Comparison of ENCODE assay signal across 26 cellular contexts in the genomic region with DNA sequence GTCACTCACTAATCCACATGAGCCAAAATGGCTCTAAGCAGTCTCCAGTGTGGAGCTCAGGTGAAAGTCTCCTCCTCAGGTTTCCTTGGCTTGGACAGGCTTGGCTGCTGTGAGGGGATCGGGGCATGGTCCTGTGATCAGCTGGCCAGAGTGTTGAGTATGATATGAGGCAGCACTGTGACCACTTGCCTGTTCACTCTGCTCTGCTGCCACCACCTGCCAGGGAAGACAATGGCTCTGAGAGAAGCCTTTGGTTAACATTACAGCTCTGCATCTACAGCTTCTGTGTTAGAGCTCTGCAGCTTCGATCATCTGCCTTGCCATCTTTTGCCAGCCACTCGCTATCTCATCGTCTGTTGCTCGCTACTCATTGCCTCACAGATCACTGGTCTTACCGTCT. TPM values are rescaled to one million over a fixed set of nuclear protein-coding genes. Genes with fewer than 3 reads are reported as not detected.
"Had no signal": no experiment of that assay in that cellular context is flagged by ENCODE, and none has a peak within 500 bp of the region (broad histone marks: within the 10 kb centered on the region; RNA-seq: fewer than 3 reads in every experiment).

No MANE protein-coding gene starts in this region.

- H3K27me3 ChIP-seq: brain microvascular endothelial cell, dorsolateral prefrontal cortex had no signal

- DNase-seq: activated B cell treated with CpG ODN at 0.5 μM for 24 hours; activated CD4-positive, alpha-beta T cell treated with anti-CD3 and anti-CD28 coated beads for 48 hours; activated CD4-positive, alpha-beta T cell treated with anti-CD3 and anti-CD28 coated beads, Interleukin-2, amount 50 U/mL, for 1 hour; activated CD4-positive, alpha-beta T cell treated with anti-CD3 and anti-CD28 coated beads, Interleukin-2, amount 50 U/mL, for 48 hours; activated CD8-positive, alpha-beta memory T cell treated with anti-CD3 and anti-CD28 coated beads for 24 hours; activated CD8-positive, alpha-beta T cell treated with anti-CD3 and anti-CD28 coated beads for 36 hours; activated effector memory CD4-positive, alpha-beta T cell treated with Interleukin-2 at 50 U/mL for 16 hours; activated gamma-delta T cell treated with Interleukin-2 at 50 U/mL for 16 hours; activated naive CD4-positive, alpha-beta T cell treated with anti-CD3 and anti-CD28 coated beads, Interleukin-2, amount 50 U/mL, for 16 hours; activated naive CD4-positive, alpha-beta T cell treated with Interleukin-2 at 50 U/mL for 16 hours; activated T-cell treated with anti-CD3 and anti-CD28 coated beads, Interleukin-2, amount 50 U/mL, for 4 hours; amniotic stem cell; anterior cingulate cortex; brain microvascular endothelial cell; dorsolateral prefrontal cortex; effector memory CD4-positive, alpha-beta T cell; endodermal cell; foreskin fibroblast; head of caudate nucleus; T-helper 17 cell; T1000; WERI-Rb-1 had no signal

- ATAC-seq: activated CD4-positive, CD25-positive, alpha-beta regulatory T cell treated with anti-CD3 and anti-CD28 coated beads, Interleukin-2, amount 50 U/mL, for 24 hours; activated CD8-positive, alpha-beta T cell treated with anti-CD3 and anti-CD28 coated beads for 36 hours; activated T-cell treated with anti-CD3 and anti-CD28 coated beads, Interleukin-2, amount 50 U/mL, for 4 hours; activated T-helper 17 cell treated with anti-CD3 and anti-CD28 coated beads, Interleukin-2, amount 50 U/mL, for 72 hours; esophagus mucosa; T-helper 17 cell had no signal

- H3K36me3 ChIP-seq: brain microvascular endothelial cell, WERI-Rb-1 had no signal

- H3K27ac ChIP-seq: brain microvascular endothelial cell, coronary artery, dorsolateral prefrontal cortex, WERI-Rb-1 had no signal

- H3K4me3 ChIP-seq: coronary artery, dorsolateral prefrontal cortex had no signal

RNA-seq across cellular contexts. Expression of gene PTN, which starts 20.1 kb away (rescaled TPM):
- total RNA-seq: activated B cell treated with CpG ODN at 0.5 μM for 24 hours; activated CD8-positive, alpha-beta T cell treated with anti-CD3 and anti-CD28 coated beads for 36 hours; activated T-cell treated with anti-CD3 and anti-CD28 coated beads, Interleukin-2, amount 50 U/mL, for 4 hours; T-helper 17 cell had no signal
